In genomic region chr6:111338843-111339242, GRCh38 we compare ENCODE assay signal across 13 cellular contexts.
A peak's percentile ranks its signal among the peaks of the same experiment; 100 is the strongest.
DNase-seq lines count a peak whose midpoint lies in the region; ATAC-seq and TF ChIP-seq lines count a peak whose summit lies in the region.
"Had no signal": no experiment of that assay in that cellular context is flagged by ENCODE, and none has a peak within 500 bp of the region (broad histone marks: within the 10 kb centered on the region; RNA-seq: fewer than 3 reads in every experiment).

No MANE protein-coding gene starts in this region.

- H3K36me3 ChIP-seq in HEK293 (ENCODE audit: control insufficient read depth in 2 of 2, insufficient read depth in 1 of 2, low read length in 2 of 2): peaks cover 9 to 37% of the 10 kb centered on the region in 2 experiments

- no peaks in the 10 kb centered on the region for H3K27me3 Mint-ChIP-seq in activated T-cell treated with anti-CD3 and anti-CD28 coated beads, Interleukin-2, amount 50 U/mL, for 4 hours (ENCODE audit: low read depth)
- no peaks in the 10 kb centered on the region for H3K27me3 Mint-ChIP-seq in stimulated activated naive B cell treated with anti-CD40 and anti-IgM and Interleukin-4, amounts not matched to agents 10 μg/mL and 1 μg/mL and 100 μg/mL, for 72 hours
- H3K27me3 Mint-ChIP-seq: activated CD4-positive, alpha-beta T cell treated with anti-CD3 and anti-CD28 coated beads, Interleukin-2, amount 10 ng/mL, durations not matched to agents 24 days and 14 days had no signal

- no peak overlapping the region for H3K4me3 ChIP-seq in HEK293 (ENCODE audit: low read depth, low read length)

- no peak overlapping the region for H3K27ac ChIP-seq in HEK293 (ENCODE audit: extremely low read depth, low read depth, low read length)
- H3K27ac ChIP-seq: parathyroid adenoma had no signal

- H3K9me3 ChIP-seq in HEK293 (ENCODE audit: control insufficient read depth, insufficient read depth, low read depth, low read length): no peaks in the 10 kb centered on the region

- H3K36me3 Mint-ChIP-seq in activated T-cell treated with anti-CD3 and anti-CD28 coated beads, Interleukin-2, amount 50 U/mL, for 4 hours (ENCODE audit: insufficient read depth): peaks cover 19% of the 10 kb centered on the region
- H3K36me3 Mint-ChIP-seq in stimulated activated naive B cell treated with anti-CD40 and anti-IgM and Interleukin-4, amounts not matched to agents 10 μg/mL and 1 μg/mL and 100 μg/mL, for 72 hours: peaks cover 16 to 22% of the 10 kb centered on the region in 2 donors

- peaks cover 6% of the 10 kb centered on the region for H3K4me1 Mint-ChIP-seq in activated T-cell treated with anti-CD3 and anti-CD28 coated beads, Interleukin-2, amount 50 U/mL, for 4 hours (ENCODE audit: low read depth)
- peaks cover 9% of the 10 kb centered on the region in 2 donors for H3K4me1 Mint-ChIP-seq in stimulated activated naive B cell treated with anti-CD40 and anti-IgM and Interleukin-4, amounts not matched to agents 10 μg/mL and 1 μg/mL and 100 μg/mL, for 72 hours

- no peak for DNase-seq in activated T-cell treated with anti-CD3 and anti-CD28 coated beads, Interleukin-2, amount 50 U/mL, for 4 hours
- DNase-seq in activated T-cell treated with anti-CD3 and anti-CD28 coated beads, Interleukin-2, amount 50 U/mL, for 48 hours: no peak
- no peak for DNase-seq in stimulated activated naive B cell treated with anti-CD40 and anti-IgM and Interleukin-4, amounts not matched to agents 10 μg/mL and 1 μg/mL and 100 μg/mL, for 72 hours
- DNase-seq in NCI-H1436 treated with DMSO at 0.1 percent for 48 hours (lab: John Stamatoyannopoulos, UW) (no peak), mucosa of gallbladder (ENCODE audit: low spot score) (no peak), NCI-H2227 treated with DMSO at 0.1 percent for 48 hours (lab: John Stamatoyannopoulos, UW) (no peak)
- DNase-seq: activated CD4-positive, alpha-beta T cell treated with anti-CD3 and anti-CD28 coated beads, Interleukin-2, amount 10 ng/mL, durations not matched to agents 24 days and 14 days; left colon; NCI-H1930; Right ventricle myocardium superior had no signal

- no peak for TF ChIP-seq CTCF in HEK293 (tag by site-specific recombination; IDR thresholded peaks at IDR 0.05)

- H3K27ac Mint-ChIP-seq in stimulated activated naive B cell treated with anti-CD40 and anti-IgM and Interleukin-4, amounts not matched to agents 10 μg/mL and 1 μg/mL and 100 μg/mL, for 72 hours: no peak overlapping the region
- H3K27ac Mint-ChIP-seq: activated CD4-positive, alpha-beta T cell treated with anti-CD3 and anti-CD28 coated beads, Interleukin-2, amount 10 ng/mL, durations not matched to agents 24 days and 14 days had no signal

- CTCF ChIA-PET in HEK293 (lab: Yijun Ruan, JAX): interaction anchor here (1.0 kb wide), 1 partner anchor 25 kb away, joined by 4 read pairs; no protein-coding TSS in a partner anchor

- peak; percentile 57 to 81 for ATAC-seq in activated T-cell treated with anti-CD3 and anti-CD28 coated beads, Interleukin-2, amount 50 U/mL, for 4 hours
- peak; percentile 100 for ATAC-seq in HG03354 (IDR thresholded peaks at IDR 0.05; ENCODE audit: poor library complexity, severe bottlenecking, unreplicated experiment)
- peak; percentile 41 to 76 for ATAC-seq in stimulated activated naive B cell treated with anti-CD40 and anti-IgM and Interleukin-4, amounts not matched to agents 10 μg/mL and 1 μg/mL and 100 μg/mL, for 72 hours (replicated peaks)

- H3K9me3 Mint-ChIP-seq in activated T-cell treated with anti-CD3 and anti-CD28 coated beads, Interleukin-2, amount 50 U/mL, for 4 hours: no peaks in the 10 kb centered on the region
- no peaks in the 10 kb centered on the region for H3K9me3 Mint-ChIP-seq in stimulated activated naive B cell treated with anti-CD40 and anti-IgM and Interleukin-4, amounts not matched to agents 10 μg/mL and 1 μg/mL and 100 μg/mL, for 72 hours
- H3K9me3 Mint-ChIP-seq: activated CD4-positive, alpha-beta T cell treated with anti-CD3 and anti-CD28 coated beads, Interleukin-2, amount 10 ng/mL, durations not matched to agents 24 days and 14 days had no signal

- H3K4me3 Mint-ChIP-seq in activated T-cell treated with anti-CD3 and anti-CD28 coated beads, Interleukin-2, amount 50 U/mL, for 4 hours: no peak overlapping the region
- no peak overlapping the region for H3K4me3 Mint-ChIP-seq in stimulated activated naive B cell treated with anti-CD40 and anti-IgM and Interleukin-4, amounts not matched to agents 10 μg/mL and 1 μg/mL and 100 μg/mL, for 72 hours
- H3K4me3 Mint-ChIP-seq: activated CD4-positive, alpha-beta T cell treated with anti-CD3 and anti-CD28 coated beads, Interleukin-2, amount 10 ng/mL, durations not matched to agents 24 days and 14 days had no signal

- POLR2A ChIA-PET in HEK293 (lab: Yijun Ruan, JAX): no interaction called here

- H3K4me1 ChIP-seq in HEK293 (ENCODE audit: control insufficient read depth, insufficient read depth, low read length): no peaks in the 10 kb centered on the region
- H3K4me1 ChIP-seq: parathyroid adenoma had no signal

TF ChIP-seq in HEK293, 187 proteins besides CTCF, POLR2A, EP300 and RAD21:
- TF ChIP-seq ZNF580 (tag by site-specific recombination; IDR thresholded peaks at IDR 0.05) (no peak), ZNF664 (tag by site-specific recombination; IDR thresholded peaks at IDR 0.05) (peak; percentile 77)
